ENCODE assay signal across 9 cellular contexts in genomic region chr1:206912445-206913095, GRCh38. TPM values are rescaled to one million over a fixed set of nuclear protein-coding genes. Genes with fewer than 3 reads are reported as not detected.
DNase-seq lines count a peak whose midpoint lies in the region; ATAC-seq, FAIRE-seq and TF ChIP-seq lines count a peak whose summit lies in the region.
"Had no signal": no experiment of that assay in that cellular context is flagged by ENCODE, and none has a peak within 500 bp of the region (broad histone marks: within the 10 kb centered on the region; RNA-seq: fewer than 3 reads in every experiment).

No MANE protein-coding gene starts in this region.

- peaks cover 67% of the 10 kb centered on the region for H3K36me3 ChIP-seq in CD8-positive, alpha-beta memory T cell (ENCODE audit: insufficient read depth, low read length)
- no peaks in the 10 kb centered on the region for H3K36me3 ChIP-seq in astrocyte (ENCODE audit: insufficient read depth, low read length)

- CTCF ChIA-PET in CD8-positive, alpha-beta memory T cell (lab: Charles Lee), result interaction anchor here (0.6 to 6.1 kb wide), 45 partner anchors 9 to 292 kb away, joined by 3 to 138 read pairs (median 5); partner anchors contain the start of genes DYRK3, FCMR, IL10 and IL20

- DNase-seq in CD8-positive, alpha-beta memory T cell, result peak in 4 of 5 donors; percentile 51 to 74 (median 67)
- DNase-seq in NCI-H1694 treated with DMSO at 0.1 percent for 48 hours (lab: John Stamatoyannopoulos, UW) (peak; percentile 77), T follicular helper cell (ENCODE audit: low read depth) (peak; percentile 43), astrocyte (ENCODE audit: low read depth) (peak; percentile 37), right cardiac atrium (peak; percentile 38 to 74 (median 60)), retina (peak; percentile 73)

- H3K27ac Mint-ChIP-seq in CD8-positive, alpha-beta memory T cell, result peak overlapping the region in 6 of 8 donors; percentile 69 to 95 (median 90)
- H3K27ac Mint-ChIP-seq in astrocyte (ENCODE audit: unreplicated experiment), result no peak overlapping the region
- H3K27ac Mint-ChIP-seq: stimulated activated naive CD8-positive, alpha-beta T cell treated with anti-CD3 and anti-CD28 coated beads, Interleukin-15, Interleukin-2, amounts not matched to agents 100 ng/mL and 50 ng/mL, for 24 hours had no signal

- H3K9me3 ChIP-seq in CD8-positive, alpha-beta memory T cell (ENCODE audit: low read length), result no peaks in the 10 kb centered on the region
- H3K9me3 ChIP-seq in astrocyte (ENCODE audit: insufficient read depth, low read depth, low read length) (no peaks in the 10 kb centered on the region), right cardiac atrium (ENCODE audit: control insufficient read depth, low read length) (no peaks in the 10 kb centered on the region)

- peak; percentile 81 for TF ChIP-seq CTCF in astrocyte (IDR thresholded peaks at IDR 0.05; ENCODE audit: insufficient read depth, low read depth, low read length)

- H3K27me3 Mint-ChIP-seq in CD8-positive, alpha-beta memory T cell, result peaks cover 0 to 1% of the 10 kb centered on the region in 2 donors
- peaks cover 67% of the 10 kb centered on the region for H3K27me3 Mint-ChIP-seq in astrocyte (ENCODE audit: low read depth, unreplicated experiment)
- H3K27me3 Mint-ChIP-seq: stimulated activated naive CD8-positive, alpha-beta T cell treated with anti-CD3 and anti-CD28 coated beads, Interleukin-15, Interleukin-2, amounts not matched to agents 100 ng/mL and 50 ng/mL, for 24 hours had no signal

- no peaks in the 10 kb centered on the region for H4K20me1 ChIP-seq in astrocyte (ENCODE audit: insufficient read depth, low read length)

- 20% methylated on average over 7 of the region's 7 CpGs for WGBS in right cardiac atrium

- ATAC-seq in GM21717 (IDR thresholded peaks at IDR 0.05; ENCODE audit: unreplicated experiment), result peak; percentile 43
- peak; percentile 61 to 67 for ATAC-seq in right cardiac atrium
- ATAC-seq in HG02970 (IDR thresholded peaks at IDR 0.05; ENCODE audit: low FRiP score, unreplicated experiment), result no peak

- no peak overlapping the region for H3K4me2 ChIP-seq in astrocyte (ENCODE audit: low read length)

- intact Hi-C loops in right cardiac atrium (cut with DNase I), result loop anchor here (5.0 to 10.0 kb wide), 7 partner anchors 50 to 428 kb away; no protein-coding TSS in a partner anchor

- H3K36me3 Mint-ChIP-seq in CD8-positive, alpha-beta memory T cell, result peaks cover 16 to 91% (median 40%) of the 10 kb centered on the region in 3 donors
- peaks cover 2% of the 10 kb centered on the region for H3K36me3 Mint-ChIP-seq in astrocyte (ENCODE audit: low read depth, unreplicated experiment)

- no peak overlapping the region for H3K4me3 ChIP-seq in CD8-positive, alpha-beta memory T cell (ENCODE audit: low read length)
- H3K4me3 ChIP-seq in astrocyte (ENCODE audit: insufficient read depth, low read depth, low read length), result no peak overlapping the region
- no peak overlapping the region for H3K4me3 ChIP-seq in right cardiac atrium (ENCODE audit: low read length)

- H3K27ac ChIP-seq in CD8-positive, alpha-beta memory T cell (ENCODE audit: low read depth, low read length), result no peak overlapping the region
- H3K27ac ChIP-seq in astrocyte (ENCODE audit: low read depth, low read length) (no peak overlapping the region), right cardiac atrium (ENCODE audit: low read length) (no peak overlapping the region)

- H3K27me3 ChIP-seq in CD8-positive, alpha-beta memory T cell (ENCODE audit: insufficient read depth, low read length, poor library complexity, severe bottlenecking), result no peaks in the 10 kb centered on the region
- H3K27me3 ChIP-seq in astrocyte (ENCODE audit: insufficient read depth, low read length), result peaks cover 30% of the 10 kb centered on the region
- H3K27me3 ChIP-seq in right cardiac atrium (ENCODE audit: control insufficient read depth, insufficient read depth), result no peaks in the 10 kb centered on the region

- H2AFZ ChIP-seq in astrocyte (ENCODE audit: low read depth, low read length), result no peak overlapping the region

- no peaks in the 10 kb centered on the region for H3K9me3 Mint-ChIP-seq in CD8-positive, alpha-beta memory T cell
- H3K9me3 Mint-ChIP-seq in astrocyte (ENCODE audit: unreplicated experiment), result peaks cover 2% of the 10 kb centered on the region
- H3K9me3 Mint-ChIP-seq: stimulated activated naive CD8-positive, alpha-beta T cell treated with anti-CD3 and anti-CD28 coated beads, Interleukin-15, Interleukin-2, amounts not matched to agents 100 ng/mL and 50 ng/mL, for 24 hours had no signal

- peaks cover 85 to 95% (median 95%) of the 10 kb centered on the region in 3 donors for H3K4me1 Mint-ChIP-seq in CD8-positive, alpha-beta memory T cell
- H3K4me1 Mint-ChIP-seq in astrocyte (ENCODE audit: low read depth, unreplicated experiment), result no peaks in the 10 kb centered on the region

- peak overlapping the region; percentile 21 to 64 (median 43) for H3K4me3 Mint-ChIP-seq in CD8-positive, alpha-beta memory T cell
- H3K4me3 Mint-ChIP-seq in astrocyte (ENCODE audit: unreplicated experiment), result no peak overlapping the region
- H3K4me3 Mint-ChIP-seq: stimulated activated naive CD8-positive, alpha-beta T cell treated with anti-CD3 and anti-CD28 coated beads, Interleukin-15, Interleukin-2, amounts not matched to agents 100 ng/mL and 50 ng/mL, for 24 hours had no signal

- H3K9ac ChIP-seq in astrocyte (ENCODE audit: low read length), result no peak overlapping the region

- no peak for FAIRE-seq in astrocyte (lab: Jason Lieb, UNC)

- POLR2A ChIA-PET in CD8-positive, alpha-beta memory T cell (lab: Charles Lee), result interaction anchor here (0.7 to 2.6 kb wide), 4 partner anchors 9 to 254 kb away, joined by 3 to 25 read pairs (median 5); partner anchors contain the start of gene FCMR

- peaks cover 91% of the 10 kb centered on the region for H3K4me1 ChIP-seq in CD8-positive, alpha-beta memory T cell (ENCODE audit: insufficient read depth, low read length)
- H3K4me1 ChIP-seq in astrocyte (ENCODE audit: insufficient read depth, low read length), result no peaks in the 10 kb centered on the region
- no peaks in the 10 kb centered on the region for H3K4me1 ChIP-seq in right cardiac atrium (ENCODE audit: control insufficient read depth, insufficient read depth, low read length)

- H3K79me2 ChIP-seq in astrocyte (ENCODE audit: insufficient read depth, low read length), result no peaks in the 10 kb centered on the region

RNA-seq across cellular contexts. Expression of gene FCMR, which starts 9.2 kb away (rescaled TPM):
- 10 to 100 TPM; 75.1 to 75.6 TPM for total RNA-seq in CD8-positive, alpha-beta memory T cell
- polyA plus RNA-seq in CD8-positive, alpha-beta memory T cell, result 574 TPM
- total RNA-seq in astrocyte (0.55 and 0.73 TPM in 2 replicates), right cardiac atrium (1 to 10 TPM; 1.7 to 2.7 (median 2.1) TPM)
- polyA plus RNA-seq in right cardiac atrium, result 0.81 TPM

RNA-seq across cellular contexts. Expression of gene IL24, which starts 15.3 kb away (rescaled TPM):
- total RNA-seq in CD8-positive, alpha-beta memory T cell, result 1 to 10 TPM; 2.0 to 2.9 TPM
- polyA plus RNA-seq in CD8-positive, alpha-beta memory T cell, result 22.5 TPM
- total RNA-seq in astrocyte (not detected in 2 replicates), right cardiac atrium (not detected)
- polyA plus RNA-seq in right cardiac atrium, result not detected

RNA-seq across cellular contexts. Expression of gene PIGR, which starts 33.7 kb away (rescaled TPM):
- under 1 TPM; 0.04 to 0.33 TPM for total RNA-seq in CD8-positive, alpha-beta memory T cell
- polyA plus RNA-seq in CD8-positive, alpha-beta memory T cell, result not detected
- total RNA-seq in astrocyte (not detected in 2 replicates), right cardiac atrium (under 1 TPM in 3 of 4 donors, not detected in 1; 0.09 to 0.59 (median 0.17) TPM)
- 0.23 TPM for polyA plus RNA-seq in right cardiac atrium

RNA-seq across cellular contexts. Expression of gene IL20, which starts 47.1 kb away (rescaled TPM):
- total RNA-seq in CD8-positive, alpha-beta memory T cell, result not detected
- not detected for polyA plus RNA-seq in CD8-positive, alpha-beta memory T cell
- total RNA-seq in astrocyte (not detected in 2 replicates), right cardiac atrium (not detected)
- not detected for polyA plus RNA-seq in right cardiac atrium

RNA-seq across cellular contexts. Expression of gene FCAMR, which starts 57.7 kb away (rescaled TPM):
- total RNA-seq in CD8-positive, alpha-beta memory T cell, result not detected
- polyA plus RNA-seq in CD8-positive, alpha-beta memory T cell, result not detected
- total RNA-seq in astrocyte (not detected in 2 replicates), right cardiac atrium (not detected)
- polyA plus RNA-seq in right cardiac atrium, result not detected

Comparison
In these comparisons a context has a peak if more than half of its experiments do, and no peak if none do; other contexts are left out.
1. RNA of gene FCMR, which starts 9.2 kb away (total RNA-seq): 75.1 to 75.6 TPM in CD8-positive, alpha-beta memory T cell; 1.7 to 2.7 TPM in right cardiac atrium and 0.55 to 0.73 TPM in astrocyte; every median in the first group is over 10 times any median in the second.
2. Peak in every context shown above with its lines, with median percentiles within 50 percentile points of each other: DNase-seq.